In genomic region chr16:22353188-22353919, GRCh38 we compare ENCODE assay signal across 1 cellular context.
TF ChIP-seq lines count a peak whose summit lies in the region.

No MANE protein-coding gene starts in this region.

TF ChIP-seq in GM12878, 131 proteins besides CTCF, POLR2A, EP300 and RAD21 (continued from another document and continues in another):
- TF ChIP-seq USF1 (IDR thresholded peaks at IDR 0.05; ENCODE audit: borderline replicate concordance, extremely low read length, insufficient read depth, low read depth, low read length) (no peak), BHLHE40 (IDR thresholded peaks at IDR 0.05; ENCODE audit: borderline replicate concordance in 1 of 2, low read depth in 2 of 2, low read length in 1 of 2) (no peak; a peak in 1 of 4 replicates), PKNOX1 (IDR thresholded peaks at IDR 0.05) (no peak), NR2C1 (IDR thresholded peaks at IDR 0.05) (no peak), ATF2 (IDR thresholded peaks at IDR 0.05; ENCODE audit: low read length) (peak; percentile 47; the same call in 1 of the 2 replicates), ZBTB40 (IDR thresholded peaks at IDR 0.05; ENCODE audit: borderline replicate concordance) (0 out of 2 replicates have a peak, but pooled peaks have one; percentile 17), ZNF622 (IDR thresholded peaks at IDR 0.05) (no peak), GABPA (IDR thresholded peaks at IDR 0.05; ENCODE audit: low read depth) (no peak), BMI1 (IDR thresholded peaks at IDR 0.05; ENCODE audit: borderline replicate concordance) (no peak; the same call in 1 of the 2 replicates), RELA (IDR thresholded peaks at IDR 0.05; ENCODE audit: borderline replicate concordance, partially characterized antibody) (no peak), TCF12 (IDR thresholded peaks at IDR 0.05; ENCODE audit: low read depth, low read length) (no peak), TAF1 (IDR thresholded peaks at IDR 0.05; ENCODE audit: borderline replicate concordance, low read depth, low read length) (no peak), BCLAF1 (IDR thresholded peaks at IDR 0.05) (no peak), DPF2 (IDR thresholded peaks at IDR 0.05) (peak; percentile 51), NR2F1 (conservative IDR thresholded peaks at IDR 0.05) (peak; percentile 83), STAT3 (IDR thresholded peaks at IDR 0.05; ENCODE audit: low read depth, low read length) (no peak), MEF2A (IDR thresholded peaks at IDR 0.05; ENCODE audit: insufficient read depth, low read depth, low read length) (no peak), SMAD1 (IDR thresholded peaks at IDR 0.05; ENCODE audit: low read depth, partially characterized antibody) (no peak), SREBF1 (IDR thresholded peaks at IDR 0.05; ENCODE audit: low read length) (no peak), SIN3A (IDR thresholded peaks at IDR 0.05; ENCODE audit: low read depth, low read length) (no peak), IKZF1 (conservative IDR thresholded peaks at IDR 0.05) (peak; percentile 68), NBN (IDR thresholded peaks at IDR 0.05) (peak; percentile 91), RB1 (IDR thresholded peaks at IDR 0.05; ENCODE audit: borderline replicate concordance) (no peak; the same call in 1 of the 2 replicates), WRNIP1 (IDR thresholded peaks at IDR 0.05; ENCODE audit: borderline replicate concordance, low read depth, low read length) (no peak), ZNF207 (IDR thresholded peaks at IDR 0.05; ENCODE audit: borderline replicate concordance) (no peak), GATAD2B (conservative IDR thresholded peaks at IDR 0.05; ENCODE audit: low read depth) (0 out of 2 replicates have a peak, but pooled peaks have one; percentile 19), ZZZ3 (IDR thresholded peaks at IDR 0.05; ENCODE audit: control insufficient read depth, insufficient read length, low read depth) (no peak), IRF3 (IDR thresholded peaks at IDR 0.05) (no peak), MTA3 (IDR thresholded peaks at IDR 0.05; ENCODE audit: borderline replicate concordance, low read length) (no peak), MTA2 (IDR thresholded peaks at IDR 0.05; ENCODE audit: low read depth) (peak; percentile 84), SMAD5 (IDR thresholded peaks at IDR 0.05; ENCODE audit: low read depth) (no peak), NKRF (conservative IDR thresholded peaks at IDR 0.05) (no peak), PML (IDR thresholded peaks at IDR 0.05; ENCODE audit: low read length) (no peak), MYB (IDR thresholded peaks at IDR 0.05; ENCODE audit: borderline replicate concordance, low read depth, low read length) (no peak), ESRRA (IDR thresholded peaks at IDR 0.05; ENCODE audit: low read length) (no peak; the same call in 1 of the 2 replicates), TBL1XR1 (IDR thresholded peaks at IDR 0.05; ENCODE audit: low read depth, low read length) (no peak), RCOR1 (conservative IDR thresholded peaks at IDR 0.05; ENCODE audit: low read depth, low read length) (0 out of 2 replicates have a peak, but pooled peaks have one; percentile 44), IKZF2 (IDR thresholded peaks at IDR 0.05) (peak; percentile 76 to 81; a peak in 3 of 4 replicates), ZBED1 (IDR thresholded peaks at IDR 0.05; ENCODE audit: borderline replicate concordance) (no peak), JUNB (IDR thresholded peaks at IDR 0.05) (peak; percentile 77), MEF2B (IDR thresholded peaks at IDR 0.05; ENCODE audit: partially characterized antibody, poor library complexity, severe bottlenecking) (peak; percentile 51), ZNF384 (IDR thresholded peaks at IDR 0.05; ENCODE audit: borderline replicate concordance, low read depth, low read length) (no peak), SKIL (IDR thresholded peaks at IDR 0.05; ENCODE audit: low read depth, poor library complexity, severe bottlenecking) (no peak), CBX5 (IDR thresholded peaks at IDR 0.05; ENCODE audit: low read depth) (no peak), E2F4 (IDR thresholded peaks at IDR 0.05; ENCODE audit: low read depth, low read length) (no peak), YY1 (IDR thresholded peaks at IDR 0.05; ENCODE audit: low read depth, low read length) (no peak), ZBTB33 (IDR thresholded peaks at IDR 0.05) (no peak)
